1 cellular context compared by ENCODE assay signal in the genomic region with DNA sequence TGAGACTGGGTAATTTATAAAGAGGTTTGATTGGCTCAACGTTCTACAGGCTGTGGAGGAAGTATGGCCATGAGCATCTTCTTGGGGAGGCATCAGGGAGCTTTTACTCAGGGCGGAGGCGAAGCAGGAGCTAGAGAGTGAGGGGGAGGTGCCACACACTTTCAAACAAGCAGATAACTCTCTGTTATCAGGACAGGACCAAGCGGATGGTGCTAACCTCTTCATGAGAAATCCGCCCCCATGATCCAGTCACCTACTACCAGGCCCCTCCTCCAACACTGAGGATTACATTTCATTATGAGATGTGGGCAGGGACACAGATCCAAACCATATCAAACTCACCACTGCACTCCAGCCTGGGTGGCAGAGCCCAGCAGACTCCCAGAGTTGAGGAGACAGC.
A peak's percentile ranks its signal among the peaks of the same experiment; 100 is the strongest.
TF ChIP-seq lines count a peak whose summit lies in the region.

No MANE protein-coding gene starts in this region.

TF ChIP-seq in K562, 482 proteins besides CTCF, POLR2A, EP300 and RAD21 (continued from another document and continues in another):
- TF ChIP-seq CUX1 (CRISPR knock-in tag; IDR thresholded peaks at IDR 0.05) (no peak), BMI1 (IDR thresholded peaks at IDR 0.05; ENCODE audit: low read length) (no peak), THRAP3 (IDR thresholded peaks at IDR 0.05; ENCODE audit: borderline replicate concordance) (no peak), POLR3A (IDR thresholded peaks at IDR 0.05; ENCODE audit: borderline replicate concordance, extremely low read depth, insufficient read depth, insufficient read length) (no peak), TAF15 (IDR thresholded peaks at IDR 0.05; ENCODE audit: low read depth, low read length) (no peak), MTF1 (CRISPR knock-in tag; IDR thresholded peaks at IDR 0.05; ENCODE audit: borderline replicate concordance) (no peak), PTTG1 (tag; IDR thresholded peaks at IDR 0.05; ENCODE audit: low read depth) (no peak), MYNN (IDR thresholded peaks at IDR 0.05) (peak; percentile 50; the same call in 1 of the 2 replicates), MYNN (CRISPR knock-in tag; IDR thresholded peaks at IDR 0.05) (no peak), POLR2AphosphoS2 (IDR thresholded peaks at IDR 0.05; ENCODE audit: low read length) (no peak), SAFB2 (IDR thresholded peaks at IDR 0.05; ENCODE audit: borderline replicate concordance, low read depth, low read length, severe bottlenecking) (no peak), SP2 (IDR thresholded peaks at IDR 0.05; ENCODE audit: extremely low read depth, low read depth, low read length, poor library complexity, severe bottlenecking) (no peak), E2F6 (IDR thresholded peaks at IDR 0.05; ENCODE audit: borderline replicate concordance in 1 of 2, extremely low read depth in 1 of 2, insufficient read depth in 1 of 2, insufficient read length in 1 of 2, low read depth in 1 of 2, low read length in 1 of 2, poor library complexity in 1 of 2, severe bottlenecking in 1 of 2) (no peak), KLF16 (IDR thresholded peaks at IDR 0.05) (peak; percentile 29; the same call in 1 of the 2 replicates), TGIF2 (CRISPR knock-in tag; IDR thresholded peaks at IDR 0.05) (no peak), FOSL1 (tag; conservative IDR thresholded peaks at IDR 0.05) (no peak), STAT5A (IDR thresholded peaks at IDR 0.05; ENCODE audit: borderline replicate concordance, low read length) (no peak), DMBX1 (CRISPR knock-in tag; IDR thresholded peaks at IDR 0.05; ENCODE audit: borderline replicate concordance) (no peak), BHLHE40 (IDR thresholded peaks at IDR 0.05; ENCODE audit: low read length) (no peak), NELFE (IDR thresholded peaks at IDR 0.05; ENCODE audit: insufficient read depth, insufficient read length) (no peak), ELF1 (tag; IDR thresholded peaks at IDR 0.05) (no peak), CHCHD3 (CRISPR knock-in tag; IDR thresholded peaks at IDR 0.05) (no peak), PCBP1 (IDR thresholded peaks at IDR 0.05; ENCODE audit: low read depth, low read length, poor library complexity, severe bottlenecking) (no peak), TAL1 (IDR thresholded peaks at IDR 0.05) (peak; percentile 43), TRIM24 (IDR thresholded peaks at IDR 0.05) (no peak), TSC22D4 (tag; IDR thresholded peaks at IDR 0.05) (no peak), CBFA2T2 (conservative IDR thresholded peaks at IDR 0.05) (peak; percentile 62), TCF3 (CRISPR knock-in tag; IDR thresholded peaks at IDR 0.05) (peak; percentile 59), ZFP1 (CRISPR knock-in tag; IDR thresholded peaks at IDR 0.05) (no peak), ZNF717 (CRISPR knock-in tag; IDR thresholded peaks at IDR 0.05) (no peak), DACH1 (IDR thresholded peaks at IDR 0.05; ENCODE audit: partially characterized antibody) (no peak), JUND (IDR thresholded peaks at IDR 0.05; ENCODE audit: borderline replicate concordance, low read depth, low read length) (peak; percentile 28; the same call in 1 of the 2 replicates), JUND (tag; IDR thresholded peaks at IDR 0.05; ENCODE audit: borderline replicate concordance, low read depth, low read length) (no peak; the same call in 2 of the 3 replicates), CHD4 (IDR thresholded peaks at IDR 0.05; ENCODE audit: insufficient read depth, insufficient replicate concordance, low read depth, low read length, poor library complexity, severe bottlenecking) (no peak), NR1H2 (CRISPR knock-in tag; IDR thresholded peaks at IDR 0.05) (no peak), SMC3 (conservative IDR thresholded peaks at IDR 0.05; ENCODE audit: insufficient read depth, low read depth, low read length) (no peak), CBX3 (IDR thresholded peaks at IDR 0.05; ENCODE audit: borderline replicate concordance in 1 of 2, low read length in 2 of 2) (no peak), NR4A1 (CRISPR knock-in tag; IDR thresholded peaks at IDR 0.05) (no peak), NR4A1 (tag; IDR thresholded peaks at IDR 0.05) (no peak), RBM34 (IDR thresholded peaks at IDR 0.05; ENCODE audit: borderline replicate concordance, insufficient read depth, low read length) (no peak), ZNF583 (CRISPR knock-in tag; IDR thresholded peaks at IDR 0.05) (no peak), MAZ (CRISPR knock-in tag; conservative IDR thresholded peaks at IDR 0.05 in 1 of 2, IDR thresholded peaks at IDR 0.05 in 1 of 2) (no peak), ILK (tag; IDR thresholded peaks at IDR 0.05; ENCODE audit: borderline replicate concordance, low read depth) (no peak), ZNF384 (IDR thresholded peaks at IDR 0.05; ENCODE audit: low read depth, low read length) (no peak)
- TF ChIP-seq, protein P1, sequence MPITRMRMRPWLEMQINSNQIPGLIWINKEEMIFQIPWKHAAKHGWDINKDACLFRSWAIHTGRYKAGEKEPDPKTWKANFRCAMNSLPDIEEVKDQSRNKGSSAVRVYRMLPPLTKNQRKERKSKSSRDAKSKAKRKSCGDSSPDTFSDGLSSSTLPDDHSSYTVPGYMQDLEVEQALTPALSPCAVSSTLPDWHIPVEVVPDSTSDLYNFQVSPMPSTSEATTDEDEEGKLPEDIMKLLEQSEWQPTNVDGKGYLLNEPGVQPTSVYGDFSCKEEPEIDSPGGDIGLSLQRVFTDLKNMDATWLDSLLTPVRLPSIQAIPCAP (CRISPR knock-in tag; IDR thresholded peaks at IDR 0.05; ENCODE audit: borderline replicate concordance) = no peak
- TF ChIP-seq, protein P2, sequence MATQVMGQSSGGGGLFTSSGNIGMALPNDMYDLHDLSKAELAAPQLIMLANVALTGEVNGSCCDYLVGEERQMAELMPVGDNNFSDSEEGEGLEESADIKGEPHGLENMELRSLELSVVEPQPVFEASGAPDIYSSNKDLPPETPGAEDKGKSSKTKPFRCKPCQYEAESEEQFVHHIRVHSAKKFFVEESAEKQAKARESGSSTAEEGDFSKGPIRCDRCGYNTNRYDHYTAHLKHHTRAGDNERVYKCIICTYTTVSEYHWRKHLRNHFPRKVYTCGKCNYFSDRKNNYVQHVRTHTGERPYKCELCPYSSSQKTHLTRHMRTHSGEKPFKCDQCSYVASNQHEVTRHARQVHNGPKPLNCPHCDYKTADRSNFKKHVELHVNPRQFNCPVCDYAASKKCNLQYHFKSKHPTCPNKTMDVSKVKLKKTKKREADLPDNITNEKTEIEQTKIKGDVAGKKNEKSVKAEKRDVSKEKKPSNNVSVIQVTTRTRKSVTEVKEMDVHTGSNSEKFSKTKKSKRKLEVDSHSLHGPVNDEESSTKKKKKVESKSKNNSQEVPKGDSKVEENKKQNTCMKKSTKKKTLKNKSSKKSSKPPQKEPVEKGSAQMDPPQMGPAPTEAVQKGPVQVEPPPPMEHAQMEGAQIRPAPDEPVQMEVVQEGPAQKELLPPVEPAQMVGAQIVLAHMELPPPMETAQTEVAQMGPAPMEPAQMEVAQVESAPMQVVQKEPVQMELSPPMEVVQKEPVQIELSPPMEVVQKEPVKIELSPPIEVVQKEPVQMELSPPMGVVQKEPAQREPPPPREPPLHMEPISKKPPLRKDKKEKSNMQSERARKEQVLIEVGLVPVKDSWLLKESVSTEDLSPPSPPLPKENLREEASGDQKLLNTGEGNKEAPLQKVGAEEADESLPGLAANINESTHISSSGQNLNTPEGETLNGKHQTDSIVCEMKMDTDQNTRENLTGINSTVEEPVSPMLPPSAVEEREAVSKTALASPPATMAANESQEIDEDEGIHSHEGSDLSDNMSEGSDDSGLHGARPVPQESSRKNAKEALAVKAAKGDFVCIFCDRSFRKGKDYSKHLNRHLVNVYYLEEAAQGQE (CRISPR knock-in tag; IDR thresholded peaks at IDR 0.05; ENCODE audit: low read depth) = no peak
- TF ChIP-seq, protein P3, sequence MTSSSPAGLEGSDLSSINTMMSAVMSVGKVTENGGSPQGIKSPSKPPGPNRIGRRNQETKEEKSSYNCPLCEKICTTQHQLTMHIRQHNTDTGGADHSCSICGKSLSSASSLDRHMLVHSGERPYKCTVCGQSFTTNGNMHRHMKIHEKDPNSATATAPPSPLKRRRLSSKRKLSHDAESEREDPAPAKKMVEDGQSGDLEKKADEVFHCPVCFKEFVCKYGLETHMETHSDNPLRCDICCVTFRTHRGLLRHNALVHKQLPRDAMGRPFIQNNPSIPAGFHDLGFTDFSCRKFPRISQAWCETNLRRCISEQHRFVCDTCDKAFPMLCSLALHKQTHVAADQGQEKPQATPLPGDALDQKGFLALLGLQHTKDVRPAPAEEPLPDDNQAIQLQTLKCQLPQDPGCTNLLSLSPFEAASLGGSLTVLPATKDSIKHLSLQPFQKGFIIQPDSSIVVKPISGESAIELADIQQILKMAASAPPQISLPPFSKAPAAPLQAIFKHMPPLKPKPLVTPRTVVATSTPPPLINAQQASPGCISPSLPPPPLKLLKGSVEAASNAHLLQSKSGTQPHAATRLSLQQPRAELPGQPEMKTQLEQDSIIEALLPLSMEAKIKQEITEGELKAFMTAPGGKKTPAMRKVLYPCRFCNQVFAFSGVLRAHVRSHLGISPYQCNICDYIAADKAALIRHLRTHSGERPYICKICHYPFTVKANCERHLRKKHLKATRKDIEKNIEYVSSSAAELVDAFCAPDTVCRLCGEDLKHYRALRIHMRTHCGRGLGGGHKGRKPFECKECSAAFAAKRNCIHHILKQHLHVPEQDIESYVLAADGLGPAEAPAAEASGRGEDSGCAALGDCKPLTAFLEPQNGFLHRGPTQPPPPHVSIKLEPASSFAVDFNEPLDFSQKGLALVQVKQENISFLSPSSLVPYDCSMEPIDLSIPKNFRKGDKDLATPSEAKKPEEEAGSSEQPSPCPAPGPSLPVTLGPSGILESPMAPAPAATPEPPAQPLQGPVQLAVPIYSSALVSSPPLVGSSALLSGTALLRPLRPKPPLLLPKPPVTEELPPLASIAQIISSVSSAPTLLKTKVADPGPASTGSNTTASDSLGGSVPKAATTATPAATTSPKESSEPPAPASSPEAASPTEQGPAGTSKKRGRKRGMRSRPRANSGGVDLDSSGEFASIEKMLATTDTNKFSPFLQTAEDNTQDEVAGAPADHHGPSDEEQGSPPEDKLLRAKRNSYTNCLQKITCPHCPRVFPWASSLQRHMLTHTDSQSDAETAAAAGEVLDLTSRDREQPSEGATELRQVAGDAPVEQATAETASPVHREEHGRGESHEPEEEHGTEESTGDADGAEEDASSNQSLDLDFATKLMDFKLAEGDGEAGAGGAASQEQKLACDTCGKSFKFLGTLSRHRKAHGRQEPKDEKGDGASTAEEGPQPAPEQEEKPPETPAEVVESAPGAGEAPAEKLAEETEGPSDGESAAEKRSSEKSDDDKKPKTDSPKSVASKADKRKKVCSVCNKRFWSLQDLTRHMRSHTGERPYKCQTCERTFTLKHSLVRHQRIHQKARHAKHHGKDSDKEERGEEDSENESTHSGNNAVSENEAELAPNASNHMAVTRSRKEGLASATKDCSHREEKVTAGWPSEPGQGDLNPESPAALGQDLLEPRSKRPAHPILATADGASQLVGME (CRISPR knock-in tag; IDR thresholded peaks at IDR 0.05) = no peak
- TF ChIP-seq, protein P4, sequence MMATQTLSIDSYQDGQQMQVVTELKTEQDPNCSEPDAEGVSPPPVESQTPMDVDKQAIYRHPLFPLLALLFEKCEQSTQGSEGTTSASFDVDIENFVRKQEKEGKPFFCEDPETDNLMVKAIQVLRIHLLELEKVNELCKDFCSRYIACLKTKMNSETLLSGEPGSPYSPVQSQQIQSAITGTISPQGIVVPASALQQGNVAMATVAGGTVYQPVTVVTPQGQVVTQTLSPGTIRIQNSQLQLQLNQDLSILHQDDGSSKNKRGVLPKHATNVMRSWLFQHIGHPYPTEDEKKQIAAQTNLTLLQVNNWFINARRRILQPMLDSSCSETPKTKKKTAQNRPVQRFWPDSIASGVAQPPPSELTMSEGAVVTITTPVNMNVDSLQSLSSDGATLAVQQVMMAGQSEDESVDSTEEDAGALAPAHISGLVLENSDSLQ (IDR thresholded peaks at IDR 0.05) = peak; percentile 39; the same call in 1 of the 2 replicates
- TF ChIP-seq, protein P5, sequence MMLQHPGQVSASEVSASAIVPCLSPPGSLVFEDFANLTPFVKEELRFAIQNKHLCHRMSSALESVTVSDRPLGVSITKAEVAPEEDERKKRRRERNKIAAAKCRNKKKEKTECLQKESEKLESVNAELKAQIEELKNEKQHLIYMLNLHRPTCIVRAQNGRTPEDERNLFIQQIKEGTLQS (IDR thresholded peaks at IDR 0.05) = peak; percentile 25; the same call in 1 of the 2 replicates
- TF ChIP-seq, protein P5 (CRISPR knock-in tag; conservative IDR thresholded peaks at IDR 0.05) = no peak
